10 cellular contexts compared by ENCODE assay signal in the genomic region with DNA sequence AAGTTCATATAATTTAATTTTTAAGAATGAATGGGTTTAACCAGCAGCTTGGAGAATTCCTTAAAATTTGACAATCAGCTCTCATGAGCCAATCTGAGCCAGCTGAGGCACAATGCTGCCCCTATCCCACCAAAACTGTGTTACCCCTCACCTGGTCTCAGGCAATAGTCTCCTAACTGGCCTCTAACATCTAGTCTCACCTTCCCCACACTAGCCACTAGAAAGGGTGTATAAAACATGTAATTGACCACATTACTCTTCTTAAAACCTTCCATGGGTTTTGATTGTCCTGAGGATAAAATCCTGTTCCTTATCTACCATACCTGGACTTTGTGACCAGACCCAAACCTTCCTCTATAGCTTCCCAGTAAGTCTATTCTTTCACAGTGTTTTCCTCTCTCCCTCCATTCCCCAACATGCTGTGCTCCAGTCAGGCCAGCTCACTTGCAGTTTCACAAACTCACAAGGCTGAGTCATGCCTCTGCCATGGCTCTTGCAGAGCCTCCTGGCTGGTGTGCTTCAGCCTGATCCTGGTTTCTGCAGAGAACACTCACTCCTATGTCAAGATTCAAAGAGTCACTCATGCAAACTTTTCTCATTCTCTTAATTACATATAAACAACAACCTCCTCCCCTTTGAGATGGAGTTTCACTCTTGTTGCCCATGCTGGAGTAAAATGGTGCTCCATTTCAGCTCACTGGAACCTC. TPM values are rescaled to one million over a fixed set of nuclear protein-coding genes. Genes with fewer than 3 reads are reported as not detected.
DNase-seq lines count a peak whose midpoint lies in the region; TF ChIP-seq lines count a peak whose summit lies in the region.
"Had no signal": no experiment of that assay in that cellular context is flagged by ENCODE, and none has a peak within 500 bp of the region (broad histone marks: within the 10 kb centered on the region; RNA-seq: fewer than 3 reads in every experiment).

No MANE protein-coding gene starts in this region.

- TF ChIP-seq POLR2A in Peyer's patch (IDR thresholded peaks at IDR 0.05): no peak

- no peaks in the 10 kb centered on the region for H3K9me3 ChIP-seq in Peyer's patch

- H3K36me3 ChIP-seq in Peyer's patch: no peaks in the 10 kb centered on the region

- H3K4me3 ChIP-seq in Peyer's patch: no peak overlapping the region

- H3K27ac ChIP-seq in Peyer's patch: no peak overlapping the region

- no peaks in the 10 kb centered on the region for H3K27me3 ChIP-seq in Peyer's patch

- DNase-seq in stimulated activated CD4-positive, alpha-beta T cell treated with anti-CD3 and anti-CD28 coated beads, Interleukin-12 subunit alpha, Interleukin-12 subunit beta, amount 100 ng/mL, for 4 hours: peak; percentile 5
- DNase-seq in stimulated activated CD4-positive, alpha-beta T cell treated with anti-CD3 and anti-CD28 coated beads, Interleukin-2, amount 100 ng/mL, for 48 hours: no peak
- DNase-seq in RKO (ENCODE audit: low spot score): peak; percentile 77
- peak; percentile 79 for DNase-seq in fibroblast of gingiva (ENCODE audit: low read depth)
- DNase-seq in NCI-H82 (lab: John Stamatoyannopoulos, UW): no peak
- no peak for DNase-seq in SHP77 treated with DMSO at 0.1 percent for 48 hours (lab: John Stamatoyannopoulos, UW)
- DNase-seq in GM10266 (ENCODE audit: extremely low spot score): no peak
- no peak for DNase-seq in Peyer's patch
- DNase-seq: DMS 273 treated with DMSO at 0.1 percent for 48 hours, NCI-H774 had no signal

- TF ChIP-seq CTCF in GM10266 (IDR thresholded peaks at IDR 0.05; ENCODE audit: control insufficient read depth, insufficient read depth, low read depth, missing control alignments): no peak
- no peak for TF ChIP-seq CTCF in Peyer's patch (IDR thresholded peaks at IDR 0.05)

- H3K4me1 ChIP-seq in Peyer's patch: no peaks in the 10 kb centered on the region

RNA-seq across cellular contexts. Expression of a gene that starts 16.0 kb away (rescaled TPM):
- total RNA-seq in Peyer's patch: 10 to 100 TPM; 12.4 to 56.9 (median 17.7) TPM

Comparison
In these comparisons a context has a peak if more than half of its experiments do, and no peak if none do; other contexts are left out.
1. DNase-seq: peak in stimulated activated CD4-positive, alpha-beta T cell treated with anti-CD3 and anti-CD28 coated beads, Interleukin-12 subunit alpha, Interleukin-12 subunit beta, amount 100 ng/mL, for 4 hours (single experiment), RKO (single experiment) and fibroblast of gingiva (single experiment); none in stimulated activated CD4-positive, alpha-beta T cell treated with anti-CD3 and anti-CD28 coated beads, Interleukin-2, amount 100 ng/mL, for 48 hours (0 of 2), NCI-H82 (single experiment), SHP77 treated with DMSO at 0.1 percent for 48 hours (single experiment), GM10266 (single experiment) and Peyer's patch (0 of 3).